Comparison of ENCODE assay signal across 1 cellular context in genomic region chrX:111013778-111014455, GRCh38.
TF ChIP-seq lines count a peak whose summit lies in the region.

No MANE protein-coding gene starts in this region.

TF ChIP-seq in H1, 55 proteins besides CTCF, POLR2A, EP300 and RAD21:
- TF ChIP-seq ASH2L (IDR thresholded peaks at IDR 0.05; ENCODE audit: low read length) (no peak), EZH2 (IDR thresholded peaks at IDR 0.05; ENCODE audit: low read depth, low read length, severe bottlenecking) (no peak), SRF (IDR thresholded peaks at IDR 0.05; ENCODE audit: low read depth, low read length) (no peak), SP1 (IDR thresholded peaks at IDR 0.05; ENCODE audit: low read depth, low read length) (no peak), NANOG (IDR thresholded peaks at IDR 0.05; ENCODE audit: insufficient read depth, low read depth, low read length, poor library complexity, severe bottlenecking) (no peak), CREB1 (IDR thresholded peaks at IDR 0.05) (no peak)
TF ChIP-seq in H1: peak in this region for 0.
